12 cellular contexts compared by ENCODE assay signal in genomic region chrX:9148626-9149385, GRCh38.
A peak's percentile ranks its signal among the peaks of the same experiment; 100 is the strongest.
DNase-seq lines count a peak whose midpoint lies in the region; ATAC-seq, FAIRE-seq and TF ChIP-seq lines count a peak whose summit lies in the region.
"Had no signal": no experiment of that assay in that cellular context is flagged by ENCODE, and none has a peak within 500 bp of the region (broad histone marks: within the 10 kb centered on the region; RNA-seq: fewer than 3 reads in every experiment).

No MANE protein-coding gene starts in this region.

- TF ChIP-seq POLR2A in endothelial cell of umbilical vein (IDR thresholded peaks at IDR 0.05; ENCODE audit: low read depth, low read length): no peak

- H3K79me2 ChIP-seq in endothelial cell of umbilical vein (ENCODE audit: control insufficient read depth, insufficient read depth, low read length): no peaks in the 10 kb centered on the region

- no TSS peak for BruUV-seq in endothelial cell of umbilical vein (replicated peaks; lab: Mats Ljungman, UMichigan)

- H3K27ac Mint-ChIP-seq in mesothelial cell of epicardium: peak overlapping the region; percentile 60
- H3K27ac Mint-ChIP-seq: activated T-helper 17 cell treated with anti-CD3 and anti-CD28 coated beads, Interleukin-2, amount 50 U/mL, for 72 hours had no signal

- no peaks in the 10 kb centered on the region for H3K36me3 ChIP-seq in endothelial cell of umbilical vein (ENCODE audit: control insufficient read depth in 2 of 2, extremely low read depth in 1 of 2, insufficient read depth in 2 of 2, low read length in 2 of 2)

- H3K4me3 Mint-ChIP-seq in mesothelial cell of epicardium: no peak overlapping the region
- H3K4me3 Mint-ChIP-seq: activated T-helper 17 cell treated with anti-CD3 and anti-CD28 coated beads, Interleukin-2, amount 50 U/mL, for 72 hours had no signal

- POLR2A ChIA-PET in endothelial cell of umbilical vein (lab: Charles Lee): no interaction called here

- H4K20me1 ChIP-seq in endothelial cell of umbilical vein (replicated peaks; ENCODE audit: control insufficient read depth, extremely low read depth, insufficient read depth, low read length): no peaks in the 10 kb centered on the region

- H3K9me1 ChIP-seq in endothelial cell of umbilical vein (replicated peaks; ENCODE audit: control insufficient read depth, extremely low read depth, insufficient read depth, low read length): no peaks in the 10 kb centered on the region

- H3K4me1 Mint-ChIP-seq in mesothelial cell of epicardium: peaks cover 27% of the 10 kb centered on the region

- H2AFZ ChIP-seq in endothelial cell of umbilical vein (ENCODE audit: low read depth, low read length): no peak overlapping the region

- H3K9me3 Mint-ChIP-seq in mesothelial cell of epicardium: peaks cover 38% of the 10 kb centered on the region

- dilution Hi-C loops in endothelial cell of umbilical vein (cut with MboI; ENCODE audit: extremely low pct_ligation_motif_present, low sequenced_read_pairs): no loop called here

- TF ChIP-seq CTCF in endothelial cell of umbilical vein (IDR thresholded peaks at IDR 0.05; ENCODE audit: extremely low read depth in 1 of 2, insufficient read depth in 1 of 2, low read depth in 1 of 2, low read length in 2 of 2) (no peak), mesothelial cell of epicardium (IDR thresholded peaks at IDR 0.05; ENCODE audit: unreplicated experiment) (no peak)

- FAIRE-seq in endothelial cell of umbilical vein (lab: Jason Lieb, UNC): peak; percentile 42

- H3K9ac ChIP-seq in endothelial cell of umbilical vein (replicated peaks; ENCODE audit: extremely low read depth, insufficient read depth, low read length): no peak overlapping the region

- intact Hi-C loops in endothelial cell of umbilical vein (cut with micrococcal nuclease): no loop called here

- H3K4me3 ChIP-seq in endothelial cell of umbilical vein (replicated peaks in 1 of 3; ENCODE audit: insufficient read depth in 1 of 3, low read depth in 1 of 3, low read length in 3 of 3): no peak overlapping the region

- H3K27me3 ChIP-seq in endothelial cell of umbilical vein (ENCODE audit: control insufficient read depth in 2 of 2, insufficient read depth in 2 of 2, low read length in 2 of 2): peaks cover 0 to 2% of the 10 kb centered on the region in 2 experiments

- no peak for ATAC-seq in HG02588 (IDR thresholded peaks at IDR 0.05; ENCODE audit: unreplicated experiment)
- ATAC-seq: activated T-helper 17 cell treated with anti-CD3 and anti-CD28 coated beads, Interleukin-2, amount 50 U/mL, for 72 hours had no signal

- no peak overlapping the region for H3K27ac ChIP-seq in endothelial cell of umbilical vein (ENCODE audit: insufficient read depth, low read depth, low read length)
- H3K27ac ChIP-seq: HL-60 had no signal

- H3K36me3 Mint-ChIP-seq in mesothelial cell of epicardium: no peaks in the 10 kb centered on the region

- H3K4me1 ChIP-seq in endothelial cell of umbilical vein (ENCODE audit: control insufficient read depth, extremely low read depth, insufficient read depth, low read length): peaks cover 5% of the 10 kb centered on the region

- CTCF ChIA-PET in endothelial cell of umbilical vein (lab: Charles Lee): no interaction called here

- H3K27me3 Mint-ChIP-seq in mesothelial cell of epicardium (ENCODE audit: low read depth): no peaks in the 10 kb centered on the region
- H3K27me3 Mint-ChIP-seq: activated T-helper 17 cell treated with anti-CD3 and anti-CD28 coated beads, Interleukin-2, amount 50 U/mL, for 72 hours had no signal

- no peak overlapping the region for H3K4me2 ChIP-seq in endothelial cell of umbilical vein (ENCODE audit: insufficient read depth, low read length)

- in situ Hi-C loops in ACHN (cut with HindIII; ENCODE audit: low pct_ligation_motif_present, low pct_unique_long_range_greater_than_20kb, low sequenced_read_pairs): no loop called here

- H3K9me3 ChIP-seq in endothelial cell of umbilical vein (replicated peaks; ENCODE audit: control insufficient read depth, insufficient read depth, low read length): no peaks in the 10 kb centered on the region

- DNase-seq in ACHN (peak; percentile 74), NCI-H226 (peak; percentile 70), endothelial cell of umbilical vein (ENCODE audit: low read depth, low spot score) (no peak), mesothelial cell of epicardium (ENCODE audit: low spot score in 2 of 2, unreplicated experiment in 2 of 2) (no peak), GM19238 (ENCODE audit: insufficient read length, low spot score) (no peak), NCI-H2196 (lab: John Stamatoyannopoulos, UW; ENCODE audit: unreplicated experiment) (no peak)
- DNase-seq in stimulated activated CD4-positive, alpha-beta T cell treated with anti-CD3 and anti-CD28 coated beads, Interleukin-2, amount 100 ng/mL, for 24 hours: no peak
- DNase-seq: NCI-H1417 treated with DMSO at 0.1 percent for 48 hours; stimulated activated CD8-positive, alpha-beta memory T cell treated with anti-CD3 and anti-CD28 coated beads, Interleukin-4, amount 100 ng/mL, for 48 hours had no signal

TF ChIP-seq in endothelial cell of umbilical vein, 7 proteins besides CTCF, POLR2A, EP300 and RAD21:
- TF ChIP-seq MAX (IDR thresholded peaks at IDR 0.05; ENCODE audit: insufficient read depth, insufficient read length) (no peak), MYC (IDR thresholded peaks at IDR 0.05; ENCODE audit: low read depth, low read length) (no peak), JUN (IDR thresholded peaks at IDR 0.05; ENCODE audit: borderline replicate concordance, insufficient read depth, insufficient read length, low read depth) (no peak), FOS (IDR thresholded peaks at IDR 0.05; ENCODE audit: borderline replicate concordance, insufficient read depth, low read length) (no peak), EZH2 (IDR thresholded peaks at IDR 0.05; ENCODE audit: borderline replicate concordance, low read depth, low read length, severe bottlenecking) (no peak), GATA2 (IDR thresholded peaks at IDR 0.05; ENCODE audit: insufficient read depth, insufficient read length, low read depth, low read length) (no peak), POLR2AphosphoS5 (IDR thresholded peaks at IDR 0.05; ENCODE audit: insufficient read depth, low read depth, low read length) (no peak)

Comparison
In these comparisons a context has a peak if more than half of its experiments do, and no peak if none do; other contexts are left out.
1. DNase-seq: peak in ACHN (single experiment) and NCI-H226 (single experiment); none in endothelial cell of umbilical vein (single experiment), mesothelial cell of epicardium (0 of 2), GM19238 (single experiment), NCI-H2196 (single experiment) and stimulated activated CD4-positive, alpha-beta T cell treated with anti-CD3 and anti-CD28 coated beads, Interleukin-2, amount 100 ng/mL, for 24 hours (0 of 2).